In genomic region chr6:169765789-169766188, GRCh38 we compare ENCODE assay signal across 7 cellular contexts. TPM values are rescaled to one million over a fixed set of nuclear protein-coding genes. Genes with fewer than 3 reads are reported as not detected.
A peak's percentile ranks its signal among the peaks of the same experiment; 100 is the strongest.
DNase-seq lines count a peak whose midpoint lies in the region; ATAC-seq and TF ChIP-seq lines count a peak whose summit lies in the region.
"Not testable (repeated sequence)": the region's sequence is repeated elsewhere in the genome, so short reads cannot be mapped to it uniquely, and the experiment has no call there.

No MANE protein-coding gene starts in this region.

- H3K4me1 Mint-ChIP-seq in Caco-2 (ENCODE audit: low read depth, unreplicated experiment); WTC11; neural progenitor cell: not testable (repeated sequence)

- WGBS in IMR-90 (ENCODE audit: extremely low coverage in 2 of 2, insufficient read length in 1 of 2), 2 experiments = 90% methylated on average over 3 of the region's 10 CpGs; no CpG with 5 or more reads in 1 of the 2 experiments
- WGBS in liver = 57% methylated on average over 10 of the region's 10 CpGs

- not testable (repeated sequence) for H2BK15ac ChIP-seq in IMR-90 (ENCODE audit: low read depth, low read length)

- peak overlapping the region; percentile 87 for H3K4ac ChIP-seq in IMR-90 (ENCODE audit: low read depth, low read length)

- not testable (repeated sequence) for H4K20me1 ChIP-seq in IMR-90 (ENCODE audit: insufficient read depth, low read length); neural progenitor cell (ENCODE audit: low read depth)

- H2AK9ac ChIP-seq in IMR-90 (replicated peaks; ENCODE audit: low read depth, low read length, poor library complexity) = not testable (repeated sequence)

- H3K79me2 ChIP-seq in neural progenitor cell (ENCODE audit: low read depth) = not testable (repeated sequence)

- in situ Hi-C loops in IMR-90 (cut with MboI; ENCODE audit: low sequenced_read_pairs) = not testable (repeated sequence)

- H3K56ac ChIP-seq in IMR-90 (ENCODE audit: extremely low read depth, insufficient read depth, low read length) = peak overlapping the region; percentile 67; the same call in 1 of the 2 replicates

- H3K9me3 Mint-ChIP-seq in Caco-2 (ENCODE audit: unreplicated experiment); WTC11; neural progenitor cell: not testable (repeated sequence)

- peak overlapping the region; percentile 61; the same call in 1 of the 2 replicates for H3K23ac ChIP-seq in IMR-90 (ENCODE audit: low read depth, low read length)

- H3K79me1 ChIP-seq in IMR-90 (ENCODE audit: low read depth in 1 of 2, low read length in 2 of 2) = not testable (repeated sequence)

- intact Hi-C loops in Caco-2 (cut with micrococcal nuclease; ENCODE audit: unreplicated experiment) = not testable (repeated sequence)
- intact Hi-C loops in IMR-90 (cut with micrococcal nuclease) = loop anchor here (1.0 kb wide), 2 partner anchors 16 to 42 kb away; no protein-coding TSS in a partner anchor

- peak overlapping the region; percentile 30 for H3K4me2 ChIP-seq in IMR-90 (ENCODE audit: low read depth, low read length)
- not testable (repeated sequence) for H3K4me2 ChIP-seq in neural progenitor cell

- not testable (repeated sequence) for H3K4me3 Mint-ChIP-seq in Caco-2 (ENCODE audit: unreplicated experiment); WTC11; neural progenitor cell

- BruUV-seq in Caco-2 (replicated peaks; lab: Mats Ljungman, UMichigan); IMR-90 (replicated peaks; lab: Mats Ljungman, UMichigan): not testable (repeated sequence)

- not testable (repeated sequence) for H3K4me3 ChIP-seq in Caco-2 (ENCODE audit: low read depth, low read length); IMR-90 (ENCODE audit: insufficient read depth, low read depth, low read length); NB4 (ENCODE audit: low read depth, low read length); liver (ENCODE audit: low read depth in 1 of 3, low read length in 3 of 3); neural progenitor cell

- peak overlapping the region; percentile 48 to 68; a peak in 3 of 4 replicates for H4K8ac ChIP-seq in IMR-90 (ENCODE audit: low read depth in 2 of 2, low read length in 2 of 2)

- H2BK120ac ChIP-seq in IMR-90 (ENCODE audit: low read depth, low read length) = peak overlapping the region; percentile 90

- H3K27ac Mint-ChIP-seq in Caco-2 (ENCODE audit: unreplicated experiment) = peak overlapping the region; percentile 42
- H3K27ac Mint-ChIP-seq in WTC11, neural progenitor cell: not testable (repeated sequence)

- not testable (repeated sequence) for ATAC-seq in IMR-90 (ENCODE audit: low read depth); WTC11

- H3K9me1 ChIP-seq in IMR-90 (ENCODE audit: insufficient read depth, low read length) = not testable (repeated sequence)

- H4K5ac ChIP-seq in IMR-90 (ENCODE audit: low read depth, low read length) = peak overlapping the region; percentile 96

- H3K36me3 Mint-ChIP-seq in Caco-2 (ENCODE audit: insufficient read depth, unreplicated experiment) (peaks cover 27% of the 10 kb centered on the region), WTC11 (peaks cover 15% of the 10 kb centered on the region), neural progenitor cell (peaks cover 25% of the 10 kb centered on the region)

- not testable (repeated sequence) for H3K27me3 Mint-ChIP-seq in Caco-2 (ENCODE audit: insufficient read depth, unreplicated experiment); WTC11 (ENCODE audit: low read depth); neural progenitor cell (ENCODE audit: insufficient read depth, low read depth)

- not testable (repeated sequence) for H3K9me3 ChIP-seq in Caco-2; IMR-90 (ENCODE audit: control insufficient read depth, insufficient read depth, low read length); liver (ENCODE audit: control insufficient read depth in 4 of 4, low read length in 3 of 4); neural progenitor cell (ENCODE audit: low read depth)

- H3K18ac ChIP-seq in IMR-90 (ENCODE audit: low read depth, low read length) = peak overlapping the region; percentile 98

- DNase-seq in Caco-2 (peak in 1 of 2 experiments; percentile 23), NB4 (ENCODE audit: low read depth) (peak; percentile 64)
- DNase-seq in IMR-90; WTC11 (ENCODE audit: low spot score); neural progenitor cell (ENCODE audit: low spot score): not testable (repeated sequence)

- TF ChIP-seq CTCF in Caco-2 (IDR thresholded peaks at IDR 0.05; ENCODE audit: insufficient read depth in 1 of 2, low read depth in 1 of 2, low read length in 1 of 2, severe bottlenecking in 1 of 2, unreplicated experiment in 1 of 2); IMR-90 (conservative IDR thresholded peaks at IDR 0.05; ENCODE audit: low read depth, low read length); NB4 (IDR thresholded peaks at IDR 0.05; ENCODE audit: low read depth, low read length); WTC11 (IDR thresholded peaks at IDR 0.05); liver (IDR thresholded peaks at IDR 0.05; ENCODE audit: low read depth, low read length, missing input control); neural progenitor cell (IDR thresholded peaks at IDR 0.05): not testable (repeated sequence)

- H2AFZ ChIP-seq in IMR-90 (replicated peaks; ENCODE audit: low read length, poor library complexity); neural progenitor cell (replicated peaks): not testable (repeated sequence)

- POLR2A ChIA-PET in Caco-2 (lab: Charles Lee); IMR-90 (lab: Charles Lee; ENCODE audit: unreplicated experiment): not testable (repeated sequence)
- POLR2A ChIA-PET in WTC11 (lab: Charles Lee) = interaction anchor here (0.8 kb wide), 1 partner anchor 543 kb away, joined by 3 read pairs; no protein-coding TSS in a partner anchor

- not testable (repeated sequence) for TF ChIP-seq POLR2A in IMR-90 (IDR thresholded peaks at IDR 0.05; ENCODE audit: low read depth, low read length); NB4 (IDR thresholded peaks at IDR 0.05; ENCODE audit: extremely low read depth, insufficient read length)

- H3K4me1 ChIP-seq in Caco-2, neural progenitor cell: not testable (repeated sequence)
- H3K4me1 ChIP-seq in IMR-90 (ENCODE audit: control insufficient read depth, insufficient read depth, low read length) (peaks cover 21% of the 10 kb centered on the region), liver (ENCODE audit: control insufficient read depth in 4 of 4, insufficient read depth in 4 of 4, low read length in 3 of 4) (peaks cover 0 to 50% (median 31%) of the 10 kb centered on the region in 4 donors)

- H3K14ac ChIP-seq in IMR-90 (replicated peaks; ENCODE audit: low read depth, low read length) = peak overlapping the region; percentile 77; the same call in 1 of the 2 replicates

- not testable (repeated sequence) for TF ChIP-seq RAD21 in IMR-90 (IDR thresholded peaks at IDR 0.05; ENCODE audit: low read length); liver (IDR thresholded peaks at IDR 0.05)

- not testable (repeated sequence) for H3F3A ChIP-seq in neural progenitor cell (ENCODE audit: low read depth)

- dilution Hi-C loops in IMR-90 (cut with HindIII; ENCODE audit: low sequenced_read_pairs, unreplicated experiment) = not testable (repeated sequence)

- H2BK20ac ChIP-seq in IMR-90 (ENCODE audit: low read depth, low read length) = peak overlapping the region; percentile 85

- not testable (repeated sequence) for H3K36me3 ChIP-seq in Caco-2 (ENCODE audit: control insufficient read depth, insufficient read depth, low read length); neural progenitor cell
- H3K36me3 ChIP-seq in IMR-90 (ENCODE audit: control insufficient read depth, insufficient read depth, low read length) = peaks cover 38% of the 10 kb centered on the region
- peaks cover 3 to 11% (median 4%) of the 10 kb centered on the region in 4 donors for H3K36me3 ChIP-seq in liver (ENCODE audit: control insufficient read depth in 4 of 4, insufficient read depth in 3 of 4, low read depth in 1 of 4, low read length in 3 of 4)

- not testable (repeated sequence) for H3K27me3 ChIP-seq in Caco-2 (replicated peaks; ENCODE audit: control insufficient read depth, insufficient read depth, low read length); IMR-90 (ENCODE audit: control insufficient read depth, insufficient read depth, low read length); liver (ENCODE audit: control insufficient read depth in 4 of 4, insufficient read depth in 4 of 4, low read length in 3 of 4); neural progenitor cell

- H3K9ac ChIP-seq in IMR-90 (ENCODE audit: low read depth, low read length) = peak overlapping the region; percentile 72
- not testable (repeated sequence) for H3K9ac ChIP-seq in liver (ENCODE audit: low read depth in 1 of 2, low read length in 2 of 2)
- H3K9ac ChIP-seq in neural progenitor cell = peak overlapping the region; percentile 17

- CTCF ChIA-PET in Caco-2 (lab: Charles Lee); WTC11 (lab: Charles Lee): not testable (repeated sequence)
- CTCF ChIA-PET in IMR-90 (lab: Yijun Ruan, JAX) = interaction anchor here (0.9 to 1.3 kb wide), 2 partner anchors 15 to 24 kb away, joined by 3 to 4 read pairs; no protein-coding TSS in a partner anchor

- H4K91ac ChIP-seq in IMR-90 (ENCODE audit: insufficient read depth, low read depth, low read length) = peak overlapping the region; percentile 82

- H3K27ac ChIP-seq in IMR-90 (ENCODE audit: insufficient read depth, low read length) (peak overlapping the region; percentile 85; the same call in 1 of the 2 replicates), cingulate gyrus (ENCODE audit: low read depth, low read length) (peak overlapping the region; percentile 13), liver (ENCODE audit: low read depth in 1 of 2, low read length in 2 of 2) (peak overlapping the region; percentile 60 to 75)
- H3K27ac ChIP-seq in neural progenitor cell = not testable (repeated sequence)

- H2AK5ac ChIP-seq in IMR-90 (ENCODE audit: low read depth, low read length) = peak overlapping the region; percentile 89; the same call in 1 of the 2 replicates

- peak overlapping the region; percentile 72 for H2BK5ac ChIP-seq in IMR-90 (ENCODE audit: low read depth, low read length, poor library complexity, severe bottlenecking)

RNA-seq across cellular contexts. Expression of gene ERMARD, which starts 14.4 kb away (rescaled TPM):
- total RNA-seq in Caco-2 (2022) = 17.0 and 25.3 TPM in 2 replicates
- total RNA-seq in IMR-90 (2012; rRNA removed) = 15.1 and 17.2 TPM in 2 replicates
- 25.4 and 26.1 TPM in 2 replicates for polyA plus RNA-seq in IMR-90 (2012; rRNA removed)
- polyA plus RNA-seq in IMR-90 (2012; cell fraction: cytosol; rRNA removed) = 16.5 and 18.7 TPM in 2 replicates
- 146 and 180 TPM in 2 replicates for polyA plus RNA-seq in IMR-90 (2012; cell fraction: nucleus; rRNA removed; ENCODE audit: low replicate concordance)
- total RNA-seq in WTC11 (2021) = 15.8 to 17.7 TPM (median 17.2 TPM) in 3 replicates
- 10 to 100 TPM; 11.9 to 20.7 TPM for total RNA-seq in liver
- 10 to 100 TPM; 10.1 to 16.1 TPM for polyA plus RNA-seq in liver
- 23.9 and 31.4 TPM in 2 replicates for total RNA-seq in neural progenitor cell (ENCODE audit: low replicate concordance)

RNA-seq across cellular contexts. Expression of gene DYNLT2, which starts 14.4 kb away (rescaled TPM):
- total RNA-seq in Caco-2 (2022) (2.4 and 2.6 TPM in 2 replicates), IMR-90 (2012; rRNA removed) (0.36 and 1.1 TPM in 2 replicates), WTC11 (2021) (1.3 to 1.7 TPM (median 1.5 TPM) in 3 replicates), liver (1 to 10 TPM in 1 of 2 donors, under 1 TPM in 1; 0.89 to 1.5 TPM), neural progenitor cell (ENCODE audit: low replicate concordance) (3.3 and 4.7 TPM in 2 replicates)
- polyA plus RNA-seq in IMR-90 (2012; rRNA removed) (0.32 and 0.44 TPM in 2 replicates), liver (1 to 10 TPM in 1 of 2 donors, under 1 TPM in 1; 0.37 to 2.3 TPM)
- polyA plus RNA-seq in IMR-90 (2012; cell fraction: cytosol; rRNA removed) = 0.05 TPM in 2 replicates
- 0.22 and 1.4 TPM in 2 replicates for polyA plus RNA-seq in IMR-90 (2012; cell fraction: nucleus; rRNA removed; ENCODE audit: low replicate concordance)

RNA-seq across cellular contexts. Expression of gene PHF10, which starts 41.5 kb away (rescaled TPM):
- 66.2 and 75.7 TPM in 2 replicates for total RNA-seq in Caco-2 (2022)
- total RNA-seq in IMR-90 (2012; rRNA removed) = 7.3 and 12.2 TPM in 2 replicates
- 12.5 and 15.9 TPM in 2 replicates for polyA plus RNA-seq in IMR-90 (2012; rRNA removed)
- 3.2 and 4.7 TPM in 2 replicates for polyA plus RNA-seq in IMR-90 (2012; cell fraction: cytosol; rRNA removed)
- 4.1 and 54.3 TPM in 2 replicates for polyA plus RNA-seq in IMR-90 (2012; cell fraction: nucleus; rRNA removed; ENCODE audit: low replicate concordance)
- total RNA-seq in WTC11 (2021) = 39.3 to 45.4 TPM (median 44.2 TPM) in 3 replicates
- 10 to 100 TPM; 22.6 to 25.7 TPM for total RNA-seq in liver
- polyA plus RNA-seq in liver = 10 to 100 TPM; 10.2 to 14.7 TPM
- total RNA-seq in neural progenitor cell (ENCODE audit: low replicate concordance) = 25.6 and 43.0 TPM in 2 replicates
